Comparison of ENCODE assay signal across 10 cellular contexts in the genomic region with DNA sequence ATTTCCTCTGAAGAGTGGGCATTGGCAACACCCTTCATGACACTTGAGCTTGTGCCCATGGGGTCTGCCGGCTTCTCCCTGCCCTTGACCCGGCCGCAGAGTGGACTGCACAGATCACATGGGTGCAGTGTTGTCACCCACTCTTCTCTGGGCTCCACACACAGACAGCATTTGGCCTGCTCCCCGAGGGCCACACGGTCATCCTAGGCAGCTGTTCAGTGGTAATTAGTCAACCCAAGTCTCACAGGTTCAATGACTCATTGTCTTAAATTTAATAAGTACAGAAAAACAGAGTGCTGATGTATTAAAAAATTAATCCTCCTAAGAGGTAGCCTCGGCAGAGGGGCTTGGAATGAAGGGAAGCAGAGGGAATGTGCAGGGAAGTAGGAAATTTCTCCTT.
DNase-seq lines count a peak whose midpoint lies in the region; ATAC-seq and TF ChIP-seq lines count a peak whose summit lies in the region.
"Had no signal": no experiment of that assay in that cellular context is flagged by ENCODE, and none has a peak within 500 bp of the region (broad histone marks: within the 10 kb centered on the region; RNA-seq: fewer than 3 reads in every experiment).

No MANE protein-coding gene starts in this region.

- H3K36me3 ChIP-seq in OCI-LY1 (ENCODE audit: insufficient read depth, low read length) (peaks cover 17% of the 10 kb centered on the region; the same call in 1 of the 2 replicates), osteoblast (ENCODE audit: insufficient read depth, low read length) (no peaks in the 10 kb centered on the region), left lung (no peaks in the 10 kb centered on the region)
- H3K36me3 ChIP-seq: colonic mucosa had no signal

- H3K9me2 ChIP-seq in OCI-LY1 (ENCODE audit: low read depth, low read length), result no peaks in the 10 kb centered on the region

- H3K4me1 ChIP-seq in OCI-LY1 (ENCODE audit: insufficient read depth, low read length, severe bottlenecking), result peaks cover 76% of the 10 kb centered on the region
- peaks cover 12% of the 10 kb centered on the region for H3K4me1 ChIP-seq in osteoblast (ENCODE audit: insufficient read depth, low read length)
- peaks cover 0 to 5% of the 10 kb centered on the region in 2 donors for H3K4me1 ChIP-seq in left lung
- H3K4me1 ChIP-seq: colonic mucosa had no signal

- ATAC-seq in stimulated activated naive CD8-positive, alpha-beta T cell treated with anti-CD3 and anti-CD28 coated beads, Interleukin-15, amount 100 ng/mL, for 72 hours, result peak; percentile 57
- ATAC-seq in left colon, result no peak
- ATAC-seq in left lung, result no peak

- peak; percentile 36 to 43 for DNase-seq in stimulated activated CD4-positive, alpha-beta T cell treated with anti-CD3 and anti-CD28 coated beads, Interleukin-2, amount 100 ng/mL, for 24 hours
- DNase-seq in stimulated activated CD4-positive, alpha-beta T cell treated with anti-CD3 and anti-CD28 coated beads, Interleukin-4, amount 100 ng/mL, for 4 hours, result no peak
- no peak for DNase-seq in caudate nucleus (lab: John Stamatoyannopoulos, UW)
- peak in 1 of 2 donors; percentile 61 for DNase-seq in stimulated activated naive CD8-positive, alpha-beta T cell treated with anti-CD3 and anti-CD28 coated beads, Interleukin-15, amount 100 ng/mL, for 72 hours
- no peak for DNase-seq in left colon
- DNase-seq in osteoblast (ENCODE audit: insufficient read length, low spot score, missing footprints), result no peak
- no peak for DNase-seq in left lung
- DNase-seq: colonic mucosa, Right ventricle myocardium superior had no signal

- no peaks in the 10 kb centered on the region for H3K27me3 Mint-ChIP-seq in stimulated activated naive CD8-positive, alpha-beta T cell treated with anti-CD3 and anti-CD28 coated beads, Interleukin-15, amount 100 ng/mL, for 72 hours

- peaks cover 81% of the 10 kb centered on the region for H3K4me1 Mint-ChIP-seq in stimulated activated naive CD8-positive, alpha-beta T cell treated with anti-CD3 and anti-CD28 coated beads, Interleukin-15, amount 100 ng/mL, for 72 hours

- H3K79me2 ChIP-seq in OCI-LY1 (ENCODE audit: insufficient read depth, low read length) (peaks cover 13% of the 10 kb centered on the region; the same call in 1 of the 2 replicates), osteoblast (ENCODE audit: insufficient read depth, low read length) (no peaks in the 10 kb centered on the region)

- no peak for TF ChIP-seq CTCF in OCI-LY1 (IDR thresholded peaks at IDR 0.05; ENCODE audit: low read length)
- no peak for TF ChIP-seq CTCF in osteoblast (IDR thresholded peaks at IDR 0.05; ENCODE audit: extremely low read depth, low read depth, low read length)
- TF ChIP-seq CTCF in left lung (IDR thresholded peaks at IDR 0.05), result no peak

- intact Hi-C loops in left colon (cut with DNase I, micrococcal nuclease) (no loop called here), left lung (cut with DNase I) (no loop called here)

- H2AFZ ChIP-seq in OCI-LY1 (ENCODE audit: low read length) (no peak overlapping the region), osteoblast (ENCODE audit: low read length) (no peak overlapping the region)

- H3K9ac ChIP-seq in OCI-LY1 (ENCODE audit: low read length), result no peak overlapping the region; the same call in 1 of the 2 replicates

- peaks cover 0 to 5% of the 10 kb centered on the region in 2 donors for H3K9me3 Mint-ChIP-seq in stimulated activated naive CD8-positive, alpha-beta T cell treated with anti-CD3 and anti-CD28 coated beads, Interleukin-15, amount 100 ng/mL, for 72 hours

- H3K4me3 Mint-ChIP-seq in stimulated activated naive CD8-positive, alpha-beta T cell treated with anti-CD3 and anti-CD28 coated beads, Interleukin-15, amount 100 ng/mL, for 72 hours, result peak overlapping the region; percentile 41 to 45

- no peak overlapping the region for H3K4me3 ChIP-seq in OCI-LY1 (ENCODE audit: low read depth, low read length, poor library complexity, severe bottlenecking)
- H3K4me3 ChIP-seq in osteoblast (ENCODE audit: insufficient read depth, low read length), result no peak overlapping the region
- H3K4me3 ChIP-seq in left lung, result no peak overlapping the region
- H3K4me3 ChIP-seq: colonic mucosa had no signal

- no peaks in the 10 kb centered on the region for H4K20me1 ChIP-seq in OCI-LY1 (ENCODE audit: insufficient read depth, low read length)
- no peaks in the 10 kb centered on the region for H4K20me1 ChIP-seq in osteoblast (ENCODE audit: insufficient read depth, low read length)

- H3K9me3 ChIP-seq in OCI-LY1 (ENCODE audit: low read length), result no peaks in the 10 kb centered on the region
- no peaks in the 10 kb centered on the region for H3K9me3 ChIP-seq in osteoblast (ENCODE audit: low read depth, low read length)
- H3K9me3 ChIP-seq in left lung, result no peaks in the 10 kb centered on the region
- H3K9me3 ChIP-seq: colonic mucosa had no signal

- peak overlapping the region; percentile 65 to 94 for H3K27ac Mint-ChIP-seq in stimulated activated naive CD8-positive, alpha-beta T cell treated with anti-CD3 and anti-CD28 coated beads, Interleukin-15, amount 100 ng/mL, for 72 hours

- H3K4me2 ChIP-seq in OCI-LY1 (ENCODE audit: low read length) (no peak overlapping the region), osteoblast (ENCODE audit: insufficient read depth, low read length) (no peak overlapping the region)

- no peaks in the 10 kb centered on the region for H3K27me3 ChIP-seq in OCI-LY1 (ENCODE audit: insufficient read depth, low read length)
- no peaks in the 10 kb centered on the region for H3K27me3 ChIP-seq in osteoblast (ENCODE audit: insufficient read depth, low read length)
- H3K27me3 ChIP-seq in left lung, result no peaks in the 10 kb centered on the region
- H3K27me3 ChIP-seq: colonic mucosa had no signal

- H3K27ac ChIP-seq in OCI-LY1 (ENCODE audit: low read depth, low read length, poor library complexity, severe bottlenecking), result peak overlapping the region; percentile 100
- H3K27ac ChIP-seq in caudate nucleus (ENCODE audit: low read depth, low read length), result peak overlapping the region; percentile 60
- no peak overlapping the region for H3K27ac ChIP-seq in osteoblast (ENCODE audit: low read depth, low read length)
- H3K27ac ChIP-seq in left lung, result no peak overlapping the region
- H3K27ac ChIP-seq: colonic mucosa had no signal

- no peaks in the 10 kb centered on the region for H3F3A ChIP-seq in OCI-LY1 (ENCODE audit: insufficient read depth, low read length)

Comparison
In these comparisons a context has a peak if more than half of its experiments do, and no peak if none do; other contexts are left out.
1. DNase-seq: peak in stimulated activated CD4-positive, alpha-beta T cell treated with anti-CD3 and anti-CD28 coated beads, Interleukin-2, amount 100 ng/mL, for 24 hours (2 of 2); none in stimulated activated CD4-positive, alpha-beta T cell treated with anti-CD3 and anti-CD28 coated beads, Interleukin-4, amount 100 ng/mL, for 4 hours (0 of 2), caudate nucleus (0 of 61), left colon (0 of 2), osteoblast (single experiment) and left lung (0 of 2).
2. H3K27ac ChIP-seq: peak in OCI-LY1 (single experiment) and caudate nucleus (single experiment); none in osteoblast (single experiment) and left lung (0 of 2).